ENCODE assay signal across 17 cellular contexts in the genomic region with DNA sequence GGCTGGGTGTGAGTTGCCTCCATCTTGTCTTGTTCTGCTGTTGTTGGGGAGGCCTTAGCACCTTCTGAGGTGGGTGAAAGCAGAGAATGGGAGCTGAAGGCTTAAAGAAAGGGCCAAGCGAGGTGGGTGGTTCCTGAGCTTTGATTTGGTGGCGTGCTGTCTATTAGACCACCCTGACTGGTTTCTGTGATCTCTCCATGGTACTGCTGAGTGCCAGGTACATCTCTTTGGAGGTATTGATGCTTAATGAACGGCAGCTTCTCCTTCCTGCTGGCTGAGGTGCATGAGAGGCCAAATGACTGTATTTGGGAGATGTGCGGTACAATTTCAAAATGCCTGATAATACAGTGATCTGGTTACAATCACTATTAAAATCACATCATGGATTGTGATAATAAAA. TPM values are rescaled to one million over a fixed set of nuclear protein-coding genes. Genes with fewer than 3 reads are reported as not detected.
DNase-seq lines count a peak whose midpoint lies in the region; ATAC-seq and TF ChIP-seq lines count a peak whose summit lies in the region.
"Had no signal": no experiment of that assay in that cellular context is flagged by ENCODE, and none has a peak within 500 bp of the region (broad histone marks: within the 10 kb centered on the region; RNA-seq: fewer than 3 reads in every experiment).

No MANE protein-coding gene starts in this region.

- H3K36me3 ChIP-seq in SK-N-SH (replicated peaks in 1 of 2; ENCODE audit: control insufficient read depth in 1 of 2, insufficient read depth in 2 of 2, low read length in 1 of 2) = no peaks in the 10 kb centered on the region
- no peaks in the 10 kb centered on the region for H3K36me3 ChIP-seq in GM23338 (ENCODE audit: insufficient read depth)

- no peak overlapping the region for H3K4me3 ChIP-seq in SK-N-SH (ENCODE audit: low read depth in 2 of 2, low read length in 1 of 2)
- no peak overlapping the region for H3K4me3 ChIP-seq in GM23338
- H3K4me3 ChIP-seq: BLaER1 treated with 17β-estradiol and CSF1 and Interleukin-3, amounts not matched to agents 10 nM and 100 nM; GM23248 had no signal

- H3K36me3 Mint-ChIP-seq in GM23338 (ENCODE audit: low read depth) = no peaks in the 10 kb centered on the region
- no peaks in the 10 kb centered on the region for H3K36me3 Mint-ChIP-seq in chondrocyte (ENCODE audit: low read depth)
- no peaks in the 10 kb centered on the region for H3K36me3 Mint-ChIP-seq in progenitor cell of endocrine pancreas (ENCODE audit: insufficient read depth)
- H3K36me3 Mint-ChIP-seq: CD4-positive, CD25-positive, alpha-beta regulatory T cell had no signal

- H3K9me2 ChIP-seq in SK-N-SH (no peaks in the 10 kb centered on the region), GM23338 (ENCODE audit: insufficient read depth) (peaks cover 4% of the 10 kb centered on the region; the same call in 1 of the 2 replicates)

- TF ChIP-seq EP300 in SK-N-SH (IDR thresholded peaks at IDR 0.05; ENCODE audit: borderline replicate concordance in 1 of 2, low read depth in 1 of 2, low read length in 1 of 2) = no peak

- H3K9ac ChIP-seq in SK-N-SH = no peak overlapping the region
- H3K9ac ChIP-seq: BLaER1 treated with 17β-estradiol and CSF1 and Interleukin-3, amounts not matched to agents 10 nM and 100 nM; GM23248 had no signal

- H3K27ac Mint-ChIP-seq in GM23338 (no peak overlapping the region), chondrocyte (ENCODE audit: unreplicated experiment) (peak overlapping the region; percentile 56), progenitor cell of endocrine pancreas (peak overlapping the region; percentile 36)
- H3K27ac Mint-ChIP-seq: H9, HFFc6 had no signal

- TF ChIP-seq RAD21 in SK-N-SH (IDR thresholded peaks at IDR 0.05; ENCODE audit: low read length) = no peak

- H3K4me1 ChIP-seq in SK-N-SH (ENCODE audit: control insufficient read depth in 1 of 2, insufficient read depth in 2 of 2, low read depth in 1 of 2, low read length in 1 of 2) = no peaks in the 10 kb centered on the region
- peaks cover 11% of the 10 kb centered on the region for H3K4me1 ChIP-seq in GM23338 (ENCODE audit: insufficient read depth)

- H3F3A ChIP-seq in SK-N-SH (replicated peaks; ENCODE audit: insufficient read depth) (no peaks in the 10 kb centered on the region), GM23338 (replicated peaks; ENCODE audit: low read depth) (no peaks in the 10 kb centered on the region)

- no peak overlapping the region for H2AFZ ChIP-seq in SK-N-SH (ENCODE audit: low read depth)
- no peak overlapping the region for H2AFZ ChIP-seq in GM23338
- H2AFZ ChIP-seq: GM23248 had no signal

- no peaks in the 10 kb centered on the region for H3K9me3 ChIP-seq in SK-N-SH
- H3K9me3 ChIP-seq: BLaER1 treated with 17β-estradiol and CSF1 and Interleukin-3, amounts not matched to agents 10 nM and 100 nM had no signal

- H3K4me3 Mint-ChIP-seq in GM23338 = no peak overlapping the region
- H3K4me3 Mint-ChIP-seq in chondrocyte (ENCODE audit: unreplicated experiment) = no peak overlapping the region
- H3K4me3 Mint-ChIP-seq in progenitor cell of endocrine pancreas (ENCODE audit: low read depth) = no peak overlapping the region
- H3K4me3 Mint-ChIP-seq: CD4-positive, CD25-positive, alpha-beta regulatory T cell; H9; HFFc6 had no signal

- H3K27me3 Mint-ChIP-seq in GM23338 (ENCODE audit: insufficient read depth, low read depth, poor library complexity) (peaks cover 5% of the 10 kb centered on the region), chondrocyte (ENCODE audit: low read depth) (no peaks in the 10 kb centered on the region), progenitor cell of endocrine pancreas (no peaks in the 10 kb centered on the region)

- no peaks in the 10 kb centered on the region for H3K79me2 ChIP-seq in SK-N-SH (ENCODE audit: insufficient read depth)
- no peaks in the 10 kb centered on the region for H3K79me2 ChIP-seq in GM23338 (replicated peaks; ENCODE audit: insufficient read depth)

- CTCF ChIA-PET in SK-N-SH (lab: Yijun Ruan, JAX) = interaction anchor here (1.7 kb wide), 1 partner anchor 10 kb away, joined by 5 read pairs; no protein-coding TSS in a partner anchor

- H4K20me1 ChIP-seq in SK-N-SH (ENCODE audit: insufficient read depth) = no peaks in the 10 kb centered on the region
- no peaks in the 10 kb centered on the region for H4K20me1 ChIP-seq in GM23338 (replicated peaks; ENCODE audit: insufficient read depth)

- no peak overlapping the region for H3K4me2 ChIP-seq in SK-N-SH
- no peak overlapping the region for H3K4me2 ChIP-seq in GM23338
- H3K4me2 ChIP-seq: BLaER1 treated with 17β-estradiol and CSF1 and Interleukin-3, amounts not matched to agents 10 nM and 100 nM had no signal

- H3K9me3 Mint-ChIP-seq in GM23338 (no peaks in the 10 kb centered on the region), chondrocyte (ENCODE audit: low read depth) (no peaks in the 10 kb centered on the region), progenitor cell of endocrine pancreas (ENCODE audit: low read depth) (no peaks in the 10 kb centered on the region)
- H3K9me3 Mint-ChIP-seq: CD4-positive, CD25-positive, alpha-beta regulatory T cell; H9; HFFc6 had no signal

- H3K4me1 Mint-ChIP-seq in GM23338 (peaks cover 47% of the 10 kb centered on the region), chondrocyte (ENCODE audit: low read depth) (peaks cover 8% of the 10 kb centered on the region), progenitor cell of endocrine pancreas (ENCODE audit: low read depth) (peaks cover 13% of the 10 kb centered on the region)
- H3K4me1 Mint-ChIP-seq: CD4-positive, CD25-positive, alpha-beta regulatory T cell had no signal

- H3K27ac ChIP-seq in SK-N-SH (ENCODE audit: low read depth in 2 of 2, low read length in 1 of 2) = no peak overlapping the region
- no peak overlapping the region for H3K27ac ChIP-seq in GM23338 (ENCODE audit: low read depth)
- H3K27ac ChIP-seq: 22Rv1; BLaER1 treated with 17β-estradiol and CSF1 and Interleukin-3, amounts not matched to agents 10 nM and 100 nM; GM23248 had no signal

- no peaks in the 10 kb centered on the region for H3K27me3 ChIP-seq in SK-N-SH (ENCODE audit: insufficient read depth)
- no peaks in the 10 kb centered on the region for H3K27me3 ChIP-seq in GM23338 (ENCODE audit: insufficient read depth)
- H3K27me3 ChIP-seq: BLaER1 treated with 17β-estradiol and CSF1 and Interleukin-3, amounts not matched to agents 10 nM and 100 nM had no signal

- 95% methylated on average over 4 of the region's 4 CpGs for WGBS in SK-N-SH (ENCODE audit: low lambda C conversion rate)

- no peak for TF ChIP-seq CTCF in SK-N-SH (IDR thresholded peaks at IDR 0.05)
- TF ChIP-seq CTCF in GM23338 (conservative IDR thresholded peaks at IDR 0.05; ENCODE audit: low read depth in 2 of 2) = no peak
- TF ChIP-seq CTCF in chondrocyte (IDR thresholded peaks at IDR 0.05) = no peak
- TF ChIP-seq CTCF in progenitor cell of endocrine pancreas (IDR thresholded peaks at IDR 0.05; ENCODE audit: unreplicated experiment) = no peak

- ATAC-seq in SK-N-SH treated with all-trans-retinoic acid at 6 μM for 48 hours = no peak
- ATAC-seq in GM23338 = no peak

- DNase-seq in SK-N-SH (no peak), GM23338 (ENCODE audit: low spot score) (no peak), chondrocyte (ENCODE audit: low spot score) (no peak), progenitor cell of endocrine pancreas (ENCODE audit: low spot score, unreplicated experiment) (no peak), NCI-H1694 treated with DMSO at 0.1 percent for 48 hours (lab: John Stamatoyannopoulos, UW) (no peak), NCI-H2081 (lab: John Stamatoyannopoulos, UW) (no peak), H4 (ENCODE audit: low spot score) (no peak)
- DNase-seq: Calu3; CD4-positive, CD25-positive, alpha-beta regulatory T cell; DMS 273 treated with DMSO at 0.1 percent for 48 hours; GM23248; H9; HFFc6; KG1 had no signal

- POLR2A ChIA-PET in SK-N-SH (lab: Yijun Ruan, JAX) = no interaction called here

TF ChIP-seq in SK-N-SH, 30 proteins besides CTCF, POLR2A, EP300 and RAD21 (continues in another document):
- TF ChIP-seq RXRA (IDR thresholded peaks at IDR 0.05; ENCODE audit: borderline replicate concordance, low read depth) (no peak), YY1 (IDR thresholded peaks at IDR 0.05; ENCODE audit: low read depth) (no peak)

TF ChIP-seq in GM23338, 12 proteins besides CTCF, POLR2A, EP300 and RAD21 (continues in another document):
- TF ChIP-seq POLR2AphosphoS5 (IDR thresholded peaks at IDR 0.05; ENCODE audit: low read depth) (no peak), CREB1 (CRISPR knock-in tag; IDR thresholded peaks at IDR 0.05; ENCODE audit: low read depth) (no peak), JUNB (IDR thresholded peaks at IDR 0.05; ENCODE audit: unreplicated experiment) (no peak), REST (IDR thresholded peaks at IDR 0.05; ENCODE audit: unreplicated experiment) (peak; percentile 30)

RNA-seq across cellular contexts. Expression of gene RIN2, which starts 15.4 kb away (rescaled TPM):
- 6.3 and 6.8 TPM in 2 replicates for polyA plus RNA-seq in SK-N-SH (2012; rRNA removed)
- 4.6 and 6.0 TPM in 2 replicates for polyA plus RNA-seq in SK-N-SH (2012; cell fraction: cytosol; rRNA removed)
- 8.6 and 11.2 TPM in 2 replicates for polyA plus RNA-seq in SK-N-SH (2012; cell fraction: nucleus; rRNA removed)
- 0.43 and 1.4 TPM in 2 replicates for total RNA-seq in GM23338 (2014; rRNA removed; shearing (Covaris generic))
- polyA plus RNA-seq in GM23338 (2016; fragmentation: Nextera tagmentation; extraction: Ambion mirVana) = 0.08 and 0.35 TPM in 2 replicates
- 24.4 to 45.7 TPM (median 27.8 TPM) in 3 replicates for total RNA-seq in chondrocyte
- total RNA-seq in progenitor cell of endocrine pancreas = 36.0 and 36.1 TPM in 2 replicates
- total RNA-seq in H4 (2014; rRNA removed; shearing (Covaris generic)) = 13.7 and 18.5 TPM in 2 replicates
- polyA plus RNA-seq: CD4-positive, CD25-positive, alpha-beta regulatory T cell had no signal
